1 cellular context compared by ENCODE assay signal in genomic region chr1:247845011-247845692, GRCh38.
TF ChIP-seq lines count a peak whose summit lies in the region.

No MANE protein-coding gene starts in this region.

TF ChIP-seq in K562, 482 proteins besides CTCF, POLR2A, EP300 and RAD21 (continued from another document):
- TF ChIP-seq MGA (IDR thresholded peaks at IDR 0.05) (0 out of 2 replicates have a peak, but pooled peaks have one; percentile 13), CREB5 (CRISPR knock-in tag; IDR thresholded peaks at IDR 0.05) (no peak), JUN (IDR thresholded peaks at IDR 0.05; ENCODE audit: borderline replicate concordance, low read depth, low read length) (no peak), JUN (CRISPR knock-in tag; IDR thresholded peaks at IDR 0.05; ENCODE audit: borderline replicate concordance) (no peak), NFE2 (IDR thresholded peaks at IDR 0.05; ENCODE audit: low read depth) (peak; percentile 55; the same call in 1 of the 2 replicates), AFF4 (CRISPR knock-in tag; IDR thresholded peaks at IDR 0.05) (no peak), GTF2A2 (tag; IDR thresholded peaks at IDR 0.05) (no peak), ELK1 (CRISPR knock-in tag; IDR thresholded peaks at IDR 0.05) (no peak), ARID2 (IDR thresholded peaks at IDR 0.05) (no peak), ZNF134 (CRISPR knock-in tag; conservative IDR thresholded peaks at IDR 0.05) (no peak), C11orf30 (IDR thresholded peaks at IDR 0.05; ENCODE audit: low read depth) (peak; percentile 90), CEBPG (CRISPR knock-in tag; IDR thresholded peaks at IDR 0.05) (no peak), CEBPG (tag; conservative IDR thresholded peaks at IDR 0.05 in 1 of 2, IDR thresholded peaks at IDR 0.05 in 1 of 2) (no peak), FOSL1 (tag; conservative IDR thresholded peaks at IDR 0.05) (no peak), MYBL2 (IDR thresholded peaks at IDR 0.05; ENCODE audit: low read depth) (no peak), MYBL2 (CRISPR knock-in tag; IDR thresholded peaks at IDR 0.05; ENCODE audit: borderline replicate concordance) (no peak), MYNN (IDR thresholded peaks at IDR 0.05) (no peak), MYNN (CRISPR knock-in tag; IDR thresholded peaks at IDR 0.05) (no peak), HDAC3 (IDR thresholded peaks at IDR 0.05; ENCODE audit: borderline replicate concordance, partially characterized antibody) (no peak), MAFK (IDR thresholded peaks at IDR 0.05; ENCODE audit: low read length) (peak; percentile 54; the same call in 1 of the 2 replicates), MCM3 (IDR thresholded peaks at IDR 0.05) (no peak), HOXB6 (CRISPR knock-in tag; IDR thresholded peaks at IDR 0.05; ENCODE audit: borderline replicate concordance) (no peak), ARID3A (IDR thresholded peaks at IDR 0.05; ENCODE audit: borderline replicate concordance, low read depth, low read length) (no peak), FIP1L1 (IDR thresholded peaks at IDR 0.05; ENCODE audit: low read depth, low read length, poor library complexity, severe bottlenecking) (no peak), PBX2 (CRISPR knock-in tag; IDR thresholded peaks at IDR 0.05; ENCODE audit: low read depth) (no peak), PBX2 (tag; conservative IDR thresholded peaks at IDR 0.05; ENCODE audit: low read depth) (peak; percentile 81), GATAD2B (IDR thresholded peaks at IDR 0.05; ENCODE audit: borderline replicate concordance) (no peak)
